23 cellular contexts compared by ENCODE assay signal in genomic region chr20:54005524-54005923, GRCh38.
DNase-seq lines count a peak whose midpoint lies in the region; ATAC-seq, FAIRE-seq and TF ChIP-seq lines count a peak whose summit lies in the region.
"Had no signal": no experiment of that assay in that cellular context is flagged by ENCODE, and none has a peak within 500 bp of the region (broad histone marks: within the 10 kb centered on the region; RNA-seq: fewer than 3 reads in every experiment).

No MANE protein-coding gene starts in this region.

- H3K4me3 ChIP-seq in MM.1S (ENCODE audit: low read length): no peak overlapping the region
- H3K4me3 ChIP-seq in GM12878: no peak overlapping the region
- H3K4me3 ChIP-seq in dorsolateral prefrontal cortex: no peak overlapping the region
- H3K4me3 ChIP-seq: A549; BLaER1 treated with 17β-estradiol and CSF1 and Interleukin-3, amounts not matched to agents 10 nM and 100 nM had no signal

- H3K79me2 ChIP-seq in MM.1S (ENCODE audit: low read length) (no peaks in the 10 kb centered on the region), GM12878 (ENCODE audit: control insufficient read depth, insufficient read depth, low read length) (no peaks in the 10 kb centered on the region)

- no peak for ATAC-seq in GM12878
- ATAC-seq in HG02970 (IDR thresholded peaks at IDR 0.05; ENCODE audit: low FRiP score, unreplicated experiment): no peak
- ATAC-seq: A549; CD8-positive, alpha-beta T cell had no signal

- H3K36me3 ChIP-seq in MM.1S (replicated peaks; ENCODE audit: insufficient read depth, low read length) (no peaks in the 10 kb centered on the region), GM12878 (ENCODE audit: control insufficient read depth in 2 of 2, insufficient read depth in 2 of 2, low read length in 1 of 2) (no peaks in the 10 kb centered on the region)
- H3K36me3 ChIP-seq: BLaER1 treated with 17β-estradiol and CSF1 and Interleukin-3, amounts not matched to agents 10 nM and 100 nM had no signal

- H3K9me2 ChIP-seq in MM.1S (replicated peaks; ENCODE audit: insufficient read depth, low read length): no peaks in the 10 kb centered on the region

- intact Hi-C loops in GM12878 (cut with micrococcal nuclease; ENCODE audit: unreplicated experiment) (no loop called here), dorsolateral prefrontal cortex (cut with DNase I) (no loop called here)

- BruUV-seq in GM12878 (replicated peaks; lab: Mats Ljungman, UMichigan): no TSS peak

- no peak for TF ChIP-seq POLR2A in GM12878 (IDR thresholded peaks at IDR 0.05; ENCODE audit: low read depth, low read length)

- H4K20me1 ChIP-seq in MM.1S (ENCODE audit: insufficient read depth, low read length) (no peaks in the 10 kb centered on the region), GM12878 (ENCODE audit: control insufficient read depth, insufficient read depth) (no peaks in the 10 kb centered on the region)
- H4K20me1 ChIP-seq: BLaER1 treated with 17β-estradiol and CSF1 and Interleukin-3, amounts not matched to agents 10 nM and 100 nM had no signal

- TF ChIP-seq RAD21 in GM12878 (IDR thresholded peaks at IDR 0.05; ENCODE audit: insufficient read depth, low read depth, low read length): no peak

- 97% methylated on average over 4 of the region's 4 CpGs for WGBS in GM12878 (ENCODE audit: insufficient coverage, insufficient replicate concordance, low lambda C conversion rate, missing lambda C conversion rate)

- peak overlapping the region; percentile 88; the same call in 1 of the 2 replicates for H3K27ac ChIP-seq in MM.1S (ENCODE audit: low read length)
- no peak overlapping the region for H3K27ac ChIP-seq in GM12878 (ENCODE audit: control insufficient read depth, insufficient read depth)
- no peak overlapping the region for H3K27ac ChIP-seq in dorsolateral prefrontal cortex
- H3K27ac ChIP-seq: 22Rv1; A549; BLaER1 treated with 17β-estradiol and CSF1 and Interleukin-3, amounts not matched to agents 10 nM and 100 nM; C4-2B had no signal

- H3K9ac ChIP-seq in MM.1S (ENCODE audit: low read length) (no peak overlapping the region), GM12878 (ENCODE audit: control insufficient read depth, insufficient read depth, low read length) (no peak overlapping the region)
- H3K9ac ChIP-seq: BLaER1 treated with 17β-estradiol and CSF1 and Interleukin-3, amounts not matched to agents 10 nM and 100 nM had no signal

- TF ChIP-seq EP300 in GM12878 (IDR thresholded peaks at IDR 0.05; ENCODE audit: borderline replicate concordance in 1 of 2, control insufficient read depth in 1 of 2, low read depth in 2 of 2, low read length in 2 of 2): no peak

- peaks cover 27% of the 10 kb centered on the region for H3K4me1 ChIP-seq in MM.1S (ENCODE audit: low read length)
- H3K4me1 ChIP-seq in GM12878 (ENCODE audit: control insufficient read depth, insufficient read depth, low read length): peaks cover 16% of the 10 kb centered on the region; the same call in 1 of the 2 replicates
- H3K4me1 ChIP-seq: A549; BLaER1 treated with 17β-estradiol and CSF1 and Interleukin-3, amounts not matched to agents 10 nM and 100 nM had no signal

- TF ChIP-seq CTCF in MM.1S (IDR thresholded peaks at IDR 0.05; ENCODE audit: low read length) (no peak), GM12878 (IDR thresholded peaks at IDR 0.05 in 2 of 3, conservative IDR thresholded peaks at IDR 0.05 in 1 of 3; ENCODE audit: control insufficient read depth in 2 of 3, extremely low read depth in 1 of 3, insufficient read depth in 1 of 3, low read depth in 3 of 3, low read length in 3 of 3) (no peak), dorsolateral prefrontal cortex (IDR thresholded peaks at IDR 0.05 in 54 of 56, conservative IDR thresholded peaks at IDR 0.05 in 2 of 56; ENCODE audit: low read depth in 1 of 56, partially characterized antibody in 56 of 56) (no peak)

- DNase-seq in HTR-8/SVneo (ENCODE audit: insufficient read length, low spot score): no peak
- DNase-seq in MM.1S: no peak
- DNase-seq in GM12878 (ENCODE audit: low read depth, low spot score): no peak
- DNase-seq in superior temporal gyrus (ENCODE audit: extremely low spot score): no peak
- DNase-seq in dorsolateral prefrontal cortex: no peak
- DNase-seq: AML-193; CD4-positive, alpha-beta T cell; CD8-positive, alpha-beta T cell; COR-L47; DMS 273 treated with DMSO at 0.1 percent for 48 hours; DMS153; DMS53; DMS79; DND-41; EL; GDM1 had no signal

- FAIRE-seq in HTR-8/SVneo (lab: Jason Lieb, UNC): peak; percentile 63
- FAIRE-seq in GM12878 (lab: Jason Lieb, UNC): no peak
- FAIRE-seq: A549, GM12891, GM19239 had no signal

- SMC1A ChIA-PET in GM12878 (lab: Charles Lee; ENCODE audit: uncharacterized antibody, unreplicated experiment): interaction anchor here (0.9 to 2.5 kb wide), 8 partner anchors 9 to 110 kb away, joined by 3 to 9 read pairs (median 4); no protein-coding TSS in a partner anchor

- H2AFZ ChIP-seq in MM.1S (ENCODE audit: low read length) (no peak overlapping the region), GM12878 (ENCODE audit: control insufficient read depth, low read depth, low read length) (no peak overlapping the region)

- peaks cover 12% of the 10 kb centered on the region for H3F3A ChIP-seq in MM.1S (ENCODE audit: insufficient read depth, low read length)

- RAD21 ChIA-PET in GM12878 (lab: Charles Lee; ENCODE audit: unreplicated experiment): interaction anchor here (1.0 kb wide), 1 partner anchor 11 kb away, joined by 5 read pairs; no protein-coding TSS in a partner anchor

- CTCF ChIA-PET in GM12878 (lab: Yijun Ruan, JAX): interaction anchor here (1.9 kb wide), 1 partner anchor 10 kb away, joined by 7 read pairs; no protein-coding TSS in a partner anchor

- H3K27me3 ChIP-seq in MM.1S (replicated peaks; ENCODE audit: insufficient read depth, low read length): no peaks in the 10 kb centered on the region
- H3K27me3 ChIP-seq in GM12878 (replicated peaks in 1 of 2; ENCODE audit: control insufficient read depth in 2 of 2, insufficient read depth in 2 of 2, low read length in 1 of 2): no peaks in the 10 kb centered on the region
- H3K27me3 ChIP-seq in dorsolateral prefrontal cortex: peaks cover 0 to 11% (median 0%) of the 10 kb centered on the region in 45 donors
- H3K27me3 ChIP-seq: BLaER1 treated with 17β-estradiol and CSF1 and Interleukin-3, amounts not matched to agents 10 nM and 100 nM had no signal

- POLR2A ChIA-PET in GM12878 (lab: Charles Lee): no interaction called here

- in situ Hi-C loops in GM12878 (cut with MboI): no loop called here

- no peaks in the 10 kb centered on the region for H3K9me3 ChIP-seq in MM.1S (replicated peaks; ENCODE audit: insufficient read depth, low read length)
- H3K9me3 ChIP-seq in GM12878 (replicated peaks; ENCODE audit: control insufficient read depth, insufficient read depth, low read length): peaks cover 4% of the 10 kb centered on the region; the same call in 2 of the 3 replicates

- no peak overlapping the region; the same call in 1 of the 2 replicates for H3K4me2 ChIP-seq in MM.1S (ENCODE audit: low read depth, low read length)
- H3K4me2 ChIP-seq in GM12878 (ENCODE audit: control insufficient read depth, insufficient read depth): no peak overlapping the region
- H3K4me2 ChIP-seq: A549; BLaER1 treated with 17β-estradiol and CSF1 and Interleukin-3, amounts not matched to agents 10 nM and 100 nM had no signal

TF ChIP-seq in GM12878, 131 proteins besides CTCF, POLR2A, EP300 and RAD21:
- TF ChIP-seq NFXL1 (IDR thresholded peaks at IDR 0.05; ENCODE audit: borderline replicate concordance) (0 out of 2 replicates have a peak, but pooled peaks have one; percentile 65), SMAD5 (IDR thresholded peaks at IDR 0.05; ENCODE audit: low read depth) (no peak)
